Comparison of ENCODE assay signal across 8 cellular contexts in genomic region chr12:93570552-93571359, GRCh38. TPM values are rescaled to one million over a fixed set of nuclear protein-coding genes. Genes with fewer than 3 reads are reported as not detected.
DNase-seq lines count a peak whose midpoint lies in the region; TF ChIP-seq lines count a peak whose summit lies in the region.

No MANE protein-coding gene starts in this region.

- H3K4me3 Mint-ChIP-seq in progenitor cell of endocrine pancreas (ENCODE audit: low read depth) = peak overlapping the region; percentile 75

- DNase-seq in GM10248 (ENCODE audit: extremely low spot score) = peak; percentile 84
- DNase-seq in HEK293T (ENCODE audit: extremely low spot score) = peak; percentile 90
- peak; percentile 94 for DNase-seq in MV-4-11 (lab: John Stamatoyannopoulos, UW)
- peak; percentile 66 to 98 (median 77) for DNase-seq in T-helper 1 cell
- DNase-seq in amniotic stem cell (lab: John Stamatoyannopoulos, UW) = peak; percentile 83
- peak; percentile 95 for DNase-seq in left ventricle myocardium inferior
- peak; percentile 66 for DNase-seq in progenitor cell of endocrine pancreas (ENCODE audit: low spot score, unreplicated experiment)
- peak; percentile 97 for DNase-seq in ureter (ENCODE audit: low spot score)

- peaks cover 59% of the 10 kb centered on the region for H3K4me1 ChIP-seq in left ventricle myocardium inferior

- peaks cover 8% of the 10 kb centered on the region for H3K36me3 Mint-ChIP-seq in progenitor cell of endocrine pancreas (ENCODE audit: insufficient read depth)

- H3K9me3 Mint-ChIP-seq in progenitor cell of endocrine pancreas (ENCODE audit: low read depth) = no peaks in the 10 kb centered on the region

- H3K4me1 Mint-ChIP-seq in progenitor cell of endocrine pancreas (ENCODE audit: low read depth) = peaks cover 13% of the 10 kb centered on the region

- intact Hi-C loops in left ventricle myocardium inferior (cut with micrococcal nuclease) = loop anchor here (5.0 kb wide), 1 partner anchor 172 kb away; no protein-coding TSS in a partner anchor

- H3K4me3 ChIP-seq in left ventricle myocardium inferior = peak overlapping the region; percentile 87

- H3K27me3 Mint-ChIP-seq in progenitor cell of endocrine pancreas = peaks cover 31% of the 10 kb centered on the region

- H3K27me3 ChIP-seq in left ventricle myocardium inferior (ENCODE audit: low read depth) = no peaks in the 10 kb centered on the region

- no peaks in the 10 kb centered on the region for H3K9me3 ChIP-seq in left ventricle myocardium inferior (replicated peaks)

- H3K27ac ChIP-seq in left ventricle myocardium inferior (replicated peaks) = peak overlapping the region; percentile 97

- peaks cover 19% of the 10 kb centered on the region for H3K36me3 ChIP-seq in left ventricle myocardium inferior

- CTCF ChIA-PET in GM10248 (lab: Yijun Ruan, JAX) (interaction anchor here (1.6 to 7.8 kb wide), 5 partner anchors 10 to 564 kb away, joined by 4 to 123 read pairs (median 9); no protein-coding TSS in a partner anchor), HEK293T (lab: Yijun Ruan, JAX) (interaction anchor here (0.7 to 2.1 kb wide), 3 partner anchors 167 to 531 kb away, joined by 3 to 4 read pairs (median 3); no protein-coding TSS in a partner anchor)

- peak overlapping the region; percentile 96 for H3K27ac Mint-ChIP-seq in progenitor cell of endocrine pancreas

- POLR2A ChIA-PET in GM10248 (lab: Yijun Ruan, JAX) = no interaction called here
- POLR2A ChIA-PET in HEK293T (lab: Yijun Ruan, JAX) = interaction anchor here (0.7 to 1.3 kb wide), 4 partner anchors 12 to 191 kb away, joined by 3 to 4 read pairs (median 4); partner anchors contain the start of gene CRADD

- TF ChIP-seq CTCF in GM10248 (IDR thresholded peaks at IDR 0.05; ENCODE audit: control extremely low read depth, extremely low read depth, low read depth, missing control alignments) (no peak), left ventricle myocardium inferior (IDR thresholded peaks at IDR 0.05; ENCODE audit: borderline replicate concordance) (no peak), progenitor cell of endocrine pancreas (IDR thresholded peaks at IDR 0.05; ENCODE audit: unreplicated experiment) (no peak)

TF ChIP-seq in HEK293T, 16 proteins besides CTCF, POLR2A, EP300 and RAD21:
- TF ChIP-seq LEF1 (IDR thresholded peaks at IDR 0.05; ENCODE audit: borderline replicate concordance) (no peak), FOXA1 (IDR thresholded peaks at IDR 0.05) (no peak), NFRKB (IDR thresholded peaks at IDR 0.05) (no peak), CTBP1 (IDR thresholded peaks at IDR 0.05; ENCODE audit: borderline replicate concordance) (peak; percentile 86; the same call in 1 of the 2 replicates), ZNF384 (IDR thresholded peaks at IDR 0.05) (no peak), L3MBTL2 (conservative IDR thresholded peaks at IDR 0.05) (no peak), TARDBP (IDR thresholded peaks at IDR 0.05) (no peak), ELF4 (IDR thresholded peaks at IDR 0.05) (no peak), SUZ12 (IDR thresholded peaks at IDR 0.05) (no peak)

RNA-seq across cellular contexts. Expression of gene SOCS2, which starts 1.7 kb away (rescaled TPM):
- total RNA-seq in left ventricle myocardium inferior = 16.6 TPM
- 8.4 and 14.3 TPM in 2 replicates for total RNA-seq in progenitor cell of endocrine pancreas
- total RNA-seq in ureter = 39.5 TPM

Comparison
In these comparisons a context has a peak if more than half of its experiments do, and no peak if none do; other contexts are left out.
1. Peak in every context shown above with its lines: DNase-seq, H3K4me3 ChIP-seq and H3K27ac ChIP-seq.